Comparison of ENCODE assay signal across 31 cellular contexts in genomic region chr4:92885632-92886031, GRCh38.
"Had no signal": no experiment of that assay in that cellular context is flagged by ENCODE, and none has a peak within 500 bp of the region (broad histone marks: within the 10 kb centered on the region; RNA-seq: fewer than 3 reads in every experiment).

No MANE protein-coding gene starts in this region.

- H3K9me3 Mint-ChIP-seq: activated B cell treated with CpG ODN at 0.5 μM for 24 hours; activated CD4-positive, alpha-beta T cell treated with anti-CD3 and anti-CD28 coated beads, Interleukin-2, amount 10 ng/mL, durations not matched to agents 24 days and 14 days; activated naive CD4-positive, alpha-beta T cell treated with anti-CD3 and anti-CD28 coated beads, Interleukin-2, amount 50 U/mL, for 24 hours; activated T-helper 1 cell treated with anti-CD3 and anti-CD28 coated beads, Interleukin-12 subunit alpha, Interleukin-12 subunit beta, Interleukin-2, Interleukin-4 antibody, amounts not matched to agents 30 ng/mL and 10 ng/mL and 1 ng/mL, durations not matched to agents 14 hours and 24 hours and 36 hours had no signal

- H3K4me3 ChIP-seq: ascending aorta, coronary artery, dorsolateral prefrontal cortex, gastroesophageal sphincter had no signal

- H3K27me3 ChIP-seq: ascending aorta, brain microvascular endothelial cell, dorsolateral prefrontal cortex, gastroesophageal sphincter had no signal

- H3K4me1 Mint-ChIP-seq: activated B cell treated with CpG ODN at 0.5 μM for 24 hours; activated CD4-positive, alpha-beta T cell treated with anti-CD3 and anti-CD28 coated beads for 36 hours; activated CD4-positive, alpha-beta T cell treated with anti-CD3 and anti-CD28 coated beads, Interleukin-2, amount 10 ng/mL, durations not matched to agents 24 days and 14 days; activated CD8-positive, alpha-beta memory T cell treated with anti-CD3 and anti-CD28 coated beads, Interleukin-2, amount 10 ng/mL, durations not matched to agents 7 days and 5 days; activated naive CD4-positive, alpha-beta T cell treated with anti-CD3 and anti-CD28 coated beads, Interleukin-2, amount 50 U/mL, for 24 hours; activated naive CD8-positive, alpha-beta T cell treated with anti-CD3 and anti-CD28 coated beads for 36 hours; activated naive CD8-positive, alpha-beta T cell treated with anti-CD3 and anti-CD28 coated beads, Interleukin-2, amount 50 U/mL, for 24 hours; central memory CD8-positive, alpha-beta T cell; T-helper 17 cell had no signal

- H3K36me3 ChIP-seq: ascending aorta, brain microvascular endothelial cell, gastroesophageal sphincter, WERI-Rb-1 had no signal

- DNase-seq: activated B cell treated with CpG ODN at 0.5 μM for 24 hours; activated CD4-positive, alpha-beta memory T cell treated with anti-CD3 and anti-CD28 coated beads for 36 hours; activated CD4-positive, alpha-beta T cell treated with anti-CD3 and anti-CD28 coated beads for 36 hours; activated CD4-positive, alpha-beta T cell treated with anti-CD3 and anti-CD28 coated beads, Interleukin-2, amount 10 ng/mL, durations not matched to agents 24 days and 14 days; activated CD8-positive, alpha-beta memory T cell treated with anti-CD3 and anti-CD28 coated beads, Interleukin-2, amount 10 ng/mL, durations not matched to agents 7 days and 5 days; activated CD8-positive, alpha-beta memory T cell treated with anti-CD3 and anti-CD28 coated beads, Interleukin-2, amount 50 U/mL, for 4 hours; activated CD8-positive, alpha-beta T cell treated with anti-CD3 and anti-CD28 coated beads, Interleukin-2, amount 10 ng/mL, durations not matched to agents 7 days and 5 days; activated effector memory CD4-positive, alpha-beta T cell treated with anti-CD3 and anti-CD28 coated beads, Interleukin-2, amount 50 U/mL, for 16 hours; activated naive CD4-positive, alpha-beta T cell treated with anti-CD3 and anti-CD28 coated beads for 36 hours; activated naive CD8-positive, alpha-beta T cell treated with anti-CD3 and anti-CD28 coated beads for 36 hours; activated naive CD8-positive, alpha-beta T cell treated with anti-CD3 and anti-CD28 coated beads, Interleukin-2, amount 50 U/mL, for 24 hours; activated T-cell treated with anti-CD3 and anti-CD28 coated beads, Interleukin-2, amount 50 U/mL, for 1 hour; activated T-cell treated with anti-CD3 and anti-CD28 coated beads, Interleukin-2, amount 50 U/mL, for 48 hours; brain microvascular endothelial cell; dorsolateral prefrontal cortex; effector memory CD4-positive, alpha-beta T cell; endodermal cell; foreskin melanocyte; T-helper 1 cell; T-helper 17 cell; T1000; WERI-Rb-1 had no signal

- H3K27me3 Mint-ChIP-seq: activated B cell treated with CpG ODN at 0.5 μM for 24 hours; activated CD4-positive, alpha-beta memory T cell treated with anti-CD3 and anti-CD28 coated beads for 36 hours; activated CD4-positive, alpha-beta T cell treated with anti-CD3 and anti-CD28 coated beads for 36 hours; activated CD4-positive, alpha-beta T cell treated with anti-CD3 and anti-CD28 coated beads, Interleukin-2, amount 10 ng/mL, durations not matched to agents 24 days and 14 days; activated CD8-positive, alpha-beta memory T cell treated with anti-CD3 and anti-CD28 coated beads, Interleukin-2, amount 10 ng/mL, durations not matched to agents 7 days and 5 days; activated naive CD4-positive, alpha-beta T cell treated with anti-CD3 and anti-CD28 coated beads, Interleukin-2, amount 50 U/mL, for 24 hours; activated naive CD8-positive, alpha-beta T cell treated with anti-CD3 and anti-CD28 coated beads for 36 hours; activated naive CD8-positive, alpha-beta T cell treated with anti-CD3 and anti-CD28 coated beads, Interleukin-2, amount 50 U/mL, for 24 hours; central memory CD8-positive, alpha-beta T cell; dendritic cell treated with granulocyte-macrophage colony-stimulating factor and Interleukin-4, amounts not matched to agents 40 ng/mL and 50 ng/mL, for 4 days; T-helper 17 cell had no signal

- H3K4me1 ChIP-seq: ascending aorta, gastroesophageal sphincter had no signal

- H3K9me3 ChIP-seq: ascending aorta had no signal

- H3K27ac Mint-ChIP-seq: activated B cell treated with CpG ODN at 0.5 μM for 24 hours; activated CD4-positive, alpha-beta memory T cell treated with anti-CD3 and anti-CD28 coated beads for 36 hours; activated CD4-positive, alpha-beta T cell treated with anti-CD3 and anti-CD28 coated beads for 36 hours; activated CD4-positive, alpha-beta T cell treated with anti-CD3 and anti-CD28 coated beads, Interleukin-2, amount 10 ng/mL, durations not matched to agents 24 days and 14 days; activated CD8-positive, alpha-beta memory T cell treated with anti-CD3 and anti-CD28 coated beads, Interleukin-2, amount 10 ng/mL, durations not matched to agents 7 days and 5 days; activated CD8-positive, alpha-beta T cell treated with anti-CD3 and anti-CD28 coated beads, Interleukin-2, amount 10 ng/mL, durations not matched to agents 7 days and 5 days; activated naive CD4-positive, alpha-beta T cell treated with anti-CD3 and anti-CD28 coated beads for 36 hours; activated naive CD4-positive, alpha-beta T cell treated with anti-CD3 and anti-CD28 coated beads, Interleukin-2, amount 50 U/mL, for 24 hours; activated naive CD8-positive, alpha-beta T cell treated with anti-CD3 and anti-CD28 coated beads for 36 hours; activated naive CD8-positive, alpha-beta T cell treated with anti-CD3 and anti-CD28 coated beads, Interleukin-2, amount 50 U/mL, for 24 hours; activated T-helper 1 cell treated with anti-CD3 and anti-CD28 coated beads, Interleukin-12 subunit alpha, Interleukin-12 subunit beta, Interleukin-2, Interleukin-4 antibody, amounts not matched to agents 30 ng/mL and 10 ng/mL and 1 ng/mL, durations not matched to agents 14 hours and 24 hours and 36 hours; activated T-helper 2 cell treated with anti-CD3 and anti-CD28 coated beads, Interferon-gamma antibody, Interleukin-2, Interleukin-4, amounts not matched to agents 10 μg/mL and 5 μg/mL and 100 μg/mL, durations not matched to agents 14 hours and 24 hours and 36 hours; dendritic cell treated with granulocyte-macrophage colony-stimulating factor and Interleukin-4, amounts not matched to agents 40 ng/mL and 50 ng/mL, for 4 days; endodermal cell; T-helper 17 cell; T-helper 2 cell treated with Interferon-gamma antibody and Interleukin-4, amounts not matched to agents 5 μg/mL and 100 μg/mL, for 36 hours had no signal

- H3K27ac ChIP-seq: ascending aorta, brain microvascular endothelial cell, coronary artery, dorsolateral prefrontal cortex, gastroesophageal sphincter, WERI-Rb-1 had no signal

- H3K4me3 Mint-ChIP-seq: activated B cell treated with CpG ODN at 0.5 μM for 24 hours; activated CD4-positive, alpha-beta memory T cell treated with anti-CD3 and anti-CD28 coated beads for 36 hours; activated CD4-positive, alpha-beta T cell treated with anti-CD3 and anti-CD28 coated beads for 36 hours; activated CD4-positive, alpha-beta T cell treated with anti-CD3 and anti-CD28 coated beads, Interleukin-2, amount 10 ng/mL, durations not matched to agents 24 days and 14 days; activated CD8-positive, alpha-beta memory T cell treated with anti-CD3 and anti-CD28 coated beads, Interleukin-2, amount 10 ng/mL, durations not matched to agents 7 days and 5 days; activated CD8-positive, alpha-beta T cell treated with anti-CD3 and anti-CD28 coated beads, Interleukin-2, amount 10 ng/mL, durations not matched to agents 7 days and 5 days; activated naive CD4-positive, alpha-beta T cell treated with anti-CD3 and anti-CD28 coated beads for 36 hours; activated naive CD4-positive, alpha-beta T cell treated with anti-CD3 and anti-CD28 coated beads, Interleukin-2, amount 50 U/mL, for 24 hours; activated naive CD8-positive, alpha-beta T cell treated with anti-CD3 and anti-CD28 coated beads for 36 hours; activated naive CD8-positive, alpha-beta T cell treated with anti-CD3 and anti-CD28 coated beads, Interleukin-2, amount 50 U/mL, for 24 hours; activated T-helper 1 cell treated with anti-CD3 and anti-CD28 coated beads, Interleukin-12 subunit alpha, Interleukin-12 subunit beta, Interleukin-2, Interleukin-4 antibody, amounts not matched to agents 30 ng/mL and 10 ng/mL and 1 ng/mL, durations not matched to agents 14 hours and 24 hours and 36 hours; central memory CD8-positive, alpha-beta T cell; dendritic cell treated with granulocyte-macrophage colony-stimulating factor and Interleukin-4, amounts not matched to agents 40 ng/mL and 50 ng/mL, for 4 days; endodermal cell; T-helper 17 cell; T-helper 2 cell treated with Interferon-gamma antibody and Interleukin-4, amounts not matched to agents 5 μg/mL and 100 μg/mL, for 36 hours had no signal

- H3K36me3 Mint-ChIP-seq: activated CD4-positive, alpha-beta memory T cell treated with anti-CD3 and anti-CD28 coated beads for 36 hours; activated CD8-positive, alpha-beta memory T cell treated with anti-CD3 and anti-CD28 coated beads, Interleukin-2, amount 10 ng/mL, durations not matched to agents 7 days and 5 days; activated naive CD4-positive, alpha-beta T cell treated with anti-CD3 and anti-CD28 coated beads, Interleukin-2, amount 50 U/mL, for 24 hours; activated naive CD8-positive, alpha-beta T cell treated with anti-CD3 and anti-CD28 coated beads for 36 hours had no signal
